Comparison of ENCODE assay signal across 25 cellular contexts in the genomic region with DNA sequence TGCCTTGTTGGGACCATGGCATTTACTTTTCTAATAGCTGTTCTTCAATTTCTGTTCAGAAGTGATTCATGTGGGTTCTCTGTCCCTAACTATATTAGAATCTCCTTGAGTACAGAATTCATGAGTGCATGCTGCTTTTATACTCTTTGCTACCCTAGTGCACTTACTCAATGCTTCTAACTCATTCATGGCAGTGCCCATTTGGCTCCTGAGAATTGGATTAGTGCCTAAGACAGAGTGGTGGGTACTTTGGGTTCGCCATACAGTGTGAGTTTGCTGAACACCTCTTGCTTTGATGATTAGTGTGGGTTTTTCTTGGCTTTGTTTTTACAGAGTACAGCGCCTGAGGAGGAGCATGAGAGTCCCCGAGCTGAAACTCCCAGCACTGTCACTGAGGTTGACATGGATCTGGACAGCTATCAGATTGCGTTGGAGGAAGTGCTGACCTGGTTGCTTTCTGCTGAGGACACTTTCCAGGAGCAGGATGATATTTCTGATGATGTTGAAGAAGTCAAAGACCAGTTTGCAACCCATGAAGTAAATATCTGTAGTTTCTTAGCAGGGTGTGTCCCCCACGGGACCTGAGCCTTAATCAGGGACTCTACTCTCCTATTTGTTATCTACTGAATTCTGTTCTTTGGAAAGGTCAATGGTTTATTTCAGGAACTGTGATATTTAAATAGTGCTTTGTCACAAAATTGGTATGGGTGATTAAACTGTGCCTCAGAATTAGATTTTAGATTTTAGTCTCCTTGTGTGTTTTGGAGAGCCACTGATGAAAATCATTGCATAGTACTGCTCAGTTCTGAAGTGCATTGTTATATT.
A peak's percentile ranks its signal among the peaks of the same experiment; 100 is the strongest.
DNase-seq lines count a peak whose midpoint lies in the region; ATAC-seq and TF ChIP-seq lines count a peak whose summit lies in the region.
"Had no signal": no experiment of that assay in that cellular context is flagged by ENCODE, and none has a peak within 500 bp of the region (broad histone marks: within the 10 kb centered on the region; RNA-seq: fewer than 3 reads in every experiment).

No MANE protein-coding gene starts in this region.

- H3K4me3 Mint-ChIP-seq in endothelial cell (ENCODE audit: unreplicated experiment), result peak overlapping the region; percentile 44
- H3K4me3 Mint-ChIP-seq: memory B cell had no signal

- H3K36me3 ChIP-seq in right lobe of liver, result peaks cover 0 to 21% (median 3%) of the 10 kb centered on the region in 4 donors
- H3K36me3 ChIP-seq in thyroid gland, result peaks cover 30 to 52% of the 10 kb centered on the region in 2 donors
- no peaks in the 10 kb centered on the region; the same call in 1 of the 2 replicates for H3K36me3 ChIP-seq in OCI-LY7 (ENCODE audit: insufficient read depth, low read length)

- peaks cover 10% of the 10 kb centered on the region for H3K9me3 Mint-ChIP-seq in endothelial cell (ENCODE audit: unreplicated experiment)

- H3K27me3 Mint-ChIP-seq in endothelial cell (ENCODE audit: unreplicated experiment), result peaks cover 5% of the 10 kb centered on the region
- H3K27me3 Mint-ChIP-seq: memory B cell had no signal

- WGBS in right lobe of liver (ENCODE audit: insufficient coverage, low coverage, low lambda C conversion rate, missing lambda C conversion rate), result 71% methylated on average over 5 of the region's 5 CpGs
- 81 to 92% methylated on average over 5 of the region's 5 CpGs for WGBS in thyroid gland, 2 donors

- H3K4me1 ChIP-seq in right lobe of liver (peaks cover 0 to 29% (median 7%) of the 10 kb centered on the region in 4 donors), thyroid gland (peaks cover 0 to 7% of the 10 kb centered on the region in 2 donors), OCI-LY7 (ENCODE audit: insufficient read depth, low read length, poor library complexity, severe bottlenecking) (no peaks in the 10 kb centered on the region)

- TF ChIP-seq CTCF in endothelial cell (IDR thresholded peaks at IDR 0.05; ENCODE audit: unreplicated experiment) (no peak), right lobe of liver (IDR thresholded peaks at IDR 0.05) (no peak), thyroid gland (IDR thresholded peaks at IDR 0.05) (no peak), OCI-LY7 (conservative IDR thresholded peaks at IDR 0.05; ENCODE audit: low read length) (no peak)

- no peaks in the 10 kb centered on the region for H3K9me3 ChIP-seq in right lobe of liver
- H3K9me3 ChIP-seq in thyroid gland, result no peaks in the 10 kb centered on the region
- no peaks in the 10 kb centered on the region for H3K9me3 ChIP-seq in OCI-LY7 (ENCODE audit: low read length)
- H3K9me3 ChIP-seq: stomach, tibial nerve had no signal

- no peaks in the 10 kb centered on the region for H3K79me2 ChIP-seq in OCI-LY7 (ENCODE audit: insufficient read depth, low read depth, low read length)

- no TSS peak for BruUV-seq in OCI-LY7 (replicated peaks; lab: Mats Ljungman, UMichigan)

- CTCF ChIA-PET in OCI-LY7 (lab: Charles Lee; ENCODE audit: unreplicated experiment), result no interaction called here

- H3K27me3 ChIP-seq in right lobe of liver (no peaks in the 10 kb centered on the region), thyroid gland (no peaks in the 10 kb centered on the region)
- H3K27me3 ChIP-seq: stomach, tibial nerve had no signal

- intact Hi-C loops in Right ventricle myocardium superior (cut with DNase I) (no loop called here), cardiac septum (cut with DNase I) (no loop called here), right lobe of liver (cut with DNase I) (no loop called here), thyroid gland (cut with DNase I) (no loop called here), OCI-LY7 (cut with micrococcal nuclease; ENCODE audit: unreplicated experiment) (no loop called here)

- ATAC-seq in Right ventricle myocardium superior (ENCODE audit: poor library complexity) (peak; percentile 36), right lobe of liver (peak in 3 of 4 donors; percentile 38 to 51 (median 39)), HG03442 (IDR thresholded peaks at IDR 0.05; ENCODE audit: unreplicated experiment) (no peak)
- ATAC-seq: SK-N-SH treated with all-trans-retinoic acid at 6 μM for 48 hours had no signal

- DNase-seq in Right ventricle myocardium superior (no peak), cardiac septum (ENCODE audit: low spot score) (no peak), endothelial cell (ENCODE audit: low spot score) (no peak), right lobe of liver (no peak), thyroid gland (no peak), OCI-LY7 (ENCODE audit: low spot score) (no peak), CD1c-positive myeloid dendritic cell (ENCODE audit: extremely low spot score) (no peak)
- DNase-seq: activated CD4-positive, alpha-beta T cell treated with anti-CD3 and anti-CD28 coated beads for 48 hours; activated naive CD4-positive, alpha-beta T cell treated with Interleukin-2 at 50 U/mL for 16 hours; COR-L47; effector CD8-positive, alpha-beta T cell; GDM1; NCI-H1092; NCI-H2029; NCI-H2227 treated with DMSO at 0.1 percent for 48 hours; NCI-H748 treated with DMSO at 0.1 percent for 48 hours; small intestine; stomach; T-helper 2 cell had no signal

- H3K4me3 ChIP-seq in right lobe of liver, result no peak overlapping the region
- H3K4me3 ChIP-seq in thyroid gland (replicated peaks in 1 of 3), result no peak overlapping the region
- no peak overlapping the region for H3K4me3 ChIP-seq in OCI-LY7 (ENCODE audit: low read depth, low read length, poor library complexity, severe bottlenecking)
- H3K4me3 ChIP-seq: stomach, tibial nerve had no signal

- H3K9me2 ChIP-seq in OCI-LY7 (ENCODE audit: insufficient read depth, low read length), result no peaks in the 10 kb centered on the region

- H3K4me2 ChIP-seq in OCI-LY7 (ENCODE audit: low read length), result no peak overlapping the region

- no peak overlapping the region for H3K27ac ChIP-seq in right lobe of liver
- peak overlapping the region in 2 of 3 donors; percentile 19 to 21 for H3K27ac ChIP-seq in thyroid gland
- H3K27ac ChIP-seq in OCI-LY7 (ENCODE audit: low read depth, low read length, poor library complexity, severe bottlenecking), result no peak overlapping the region
- H3K27ac ChIP-seq: RWPE1, VCaP had no signal

- H4K20me1 ChIP-seq in OCI-LY7 (ENCODE audit: insufficient read depth, low read length), result no peaks in the 10 kb centered on the region

- H3K27ac Mint-ChIP-seq in endothelial cell (ENCODE audit: unreplicated experiment), result no peak overlapping the region
- H3K27ac Mint-ChIP-seq: memory B cell had no signal

- POLR2A ChIA-PET in OCI-LY7 (lab: Charles Lee), result no interaction called here

- H2AFZ ChIP-seq in OCI-LY7 (ENCODE audit: low read length), result no peak overlapping the region

- peaks cover 70% of the 10 kb centered on the region for H3K36me3 Mint-ChIP-seq in endothelial cell (ENCODE audit: low read depth, unreplicated experiment)

- TF ChIP-seq POLR2A in right lobe of liver (IDR thresholded peaks at IDR 0.05) (no peak), thyroid gland (IDR thresholded peaks at IDR 0.05) (no peak)

- H3K4me1 Mint-ChIP-seq in endothelial cell (ENCODE audit: unreplicated experiment), result no peaks in the 10 kb centered on the region

Comparison
In these comparisons a context has a peak if more than half of its experiments do, and no peak if none do; other contexts are left out.
1. H3K27ac ChIP-seq: peak in thyroid gland (2 of 3); none in right lobe of liver (0 of 3) and OCI-LY7 (single experiment).